ENCODE assay signal across 11 cellular contexts in the genomic region with DNA sequence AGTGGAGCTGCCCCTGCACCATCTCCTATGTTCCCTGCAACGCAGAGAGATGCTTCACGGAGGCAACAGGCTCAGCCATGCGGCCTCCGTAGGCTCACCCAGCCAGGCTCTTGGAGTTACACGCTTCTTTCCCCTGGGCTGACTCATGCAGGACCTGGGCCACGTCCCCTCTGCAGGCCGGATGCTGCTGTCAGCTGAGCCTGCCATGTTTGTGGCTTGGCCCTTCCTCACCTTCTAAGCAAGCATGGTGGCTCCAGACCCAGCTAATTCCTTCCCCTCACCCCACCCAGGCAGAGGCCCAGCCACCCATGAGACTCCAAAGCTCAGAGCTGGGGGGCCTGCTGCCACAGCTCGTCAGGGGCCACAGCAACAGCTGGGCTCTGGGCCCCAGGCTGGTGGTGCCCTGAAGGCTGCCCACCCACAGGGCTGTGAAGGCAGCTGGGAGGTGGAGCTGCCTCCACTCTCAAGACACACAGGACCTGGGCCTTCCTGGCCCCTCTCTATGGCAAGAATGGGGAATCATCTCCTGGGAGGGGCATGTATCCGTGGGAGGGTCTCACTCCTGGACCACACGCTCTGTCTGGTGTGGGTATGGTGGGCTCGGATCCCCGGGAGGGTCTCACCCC.
DNase-seq lines count a peak whose midpoint lies in the region; TF ChIP-seq lines count a peak whose summit lies in the region.
"Had no signal": no experiment of that assay in that cellular context is flagged by ENCODE, and none has a peak within 500 bp of the region (broad histone marks: within the 10 kb centered on the region; RNA-seq: fewer than 3 reads in every experiment).

No MANE protein-coding gene starts in this region.

- H3K9me3 Mint-ChIP-seq in activated CD4-positive, alpha-beta memory T cell treated with anti-CD3 and anti-CD28 coated beads, Interleukin-2, amount 10 ng/mL, durations not matched to agents 7 days and 5 days = peaks cover 12% of the 10 kb centered on the region

- in situ Hi-C loops in ACHN (cut with HindIII; ENCODE audit: low pct_ligation_motif_present, low pct_unique_long_range_greater_than_20kb, low sequenced_read_pairs) = no loop called here

- CTCF ChIA-PET in activated CD4-positive, alpha-beta memory T cell treated with anti-CD3 and anti-CD28 coated beads, Interleukin-2, amount 10 ng/mL, durations not matched to agents 7 days and 5 days (lab: Charles Lee) = no interaction called here

- DNase-seq in ACHN (peak; percentile 66), EH (ENCODE audit: low read depth) (peak; percentile 72), fibroblast of the aortic adventitia (ENCODE audit: low read depth) (peak; percentile 60), NCI-H526 (lab: John Stamatoyannopoulos, UW) (no peak), NCI-H2081 treated with DMSO at 0.1 percent for 48 hours (lab: John Stamatoyannopoulos, UW) (no peak), CD1c-positive myeloid dendritic cell (ENCODE audit: extremely low spot score) (no peak), pons (ENCODE audit: low spot score) (no peak)
- DNase-seq in activated CD4-positive, alpha-beta memory T cell treated with anti-CD3 and anti-CD28 coated beads, Interleukin-2, amount 10 ng/mL, durations not matched to agents 7 days and 5 days = peak; percentile 40
- DNase-seq: DMS153; NCI-H1694; stimulated activated naive CD4-positive, alpha-beta T cell had no signal

- no peak for TF ChIP-seq CTCF in fibroblast of the aortic adventitia (IDR thresholded peaks at IDR 0.05; ENCODE audit: insufficient read depth, low read length)

- H3K4me1 Mint-ChIP-seq in activated CD4-positive, alpha-beta memory T cell treated with anti-CD3 and anti-CD28 coated beads, Interleukin-2, amount 10 ng/mL, durations not matched to agents 7 days and 5 days = peaks cover 13% of the 10 kb centered on the region

- peaks cover 42% of the 10 kb centered on the region for H3K36me3 Mint-ChIP-seq in activated CD4-positive, alpha-beta memory T cell treated with anti-CD3 and anti-CD28 coated beads, Interleukin-2, amount 10 ng/mL, durations not matched to agents 7 days and 5 days (ENCODE audit: low read depth)

- H3K4me3 ChIP-seq in fibroblast of the aortic adventitia (ENCODE audit: low read depth, low read length) = no peak overlapping the region

- H3K4me3 Mint-ChIP-seq in activated CD4-positive, alpha-beta memory T cell treated with anti-CD3 and anti-CD28 coated beads, Interleukin-2, amount 10 ng/mL, durations not matched to agents 7 days and 5 days = no peak overlapping the region

- POLR2A ChIA-PET in activated CD4-positive, alpha-beta memory T cell treated with anti-CD3 and anti-CD28 coated beads, Interleukin-2, amount 10 ng/mL, durations not matched to agents 7 days and 5 days (lab: Charles Lee) = interaction anchor here (1.2 kb wide), 1 partner anchor 50 kb away, joined by 5 read pairs; no protein-coding TSS in a partner anchor

- H3K27me3 Mint-ChIP-seq in activated CD4-positive, alpha-beta memory T cell treated with anti-CD3 and anti-CD28 coated beads, Interleukin-2, amount 10 ng/mL, durations not matched to agents 7 days and 5 days = no peaks in the 10 kb centered on the region

- no peak overlapping the region for H3K27ac Mint-ChIP-seq in activated CD4-positive, alpha-beta memory T cell treated with anti-CD3 and anti-CD28 coated beads, Interleukin-2, amount 10 ng/mL, durations not matched to agents 7 days and 5 days

Comparison
In these comparisons a context has a peak if more than half of its experiments do, and no peak if none do; other contexts are left out.
1. DNase-seq: peak in ACHN (single experiment), EH (single experiment), activated CD4-positive, alpha-beta memory T cell treated with anti-CD3 and anti-CD28 coated beads, Interleukin-2, amount 10 ng/mL, durations not matched to agents 7 days and 5 days (single experiment) and fibroblast of the aortic adventitia (single experiment); none in NCI-H526 (0 of 2), NCI-H2081 treated with DMSO at 0.1 percent for 48 hours (single experiment), CD1c-positive myeloid dendritic cell (single experiment) and pons (single experiment).